8 cellular contexts compared by ENCODE assay signal in the genomic region with DNA sequence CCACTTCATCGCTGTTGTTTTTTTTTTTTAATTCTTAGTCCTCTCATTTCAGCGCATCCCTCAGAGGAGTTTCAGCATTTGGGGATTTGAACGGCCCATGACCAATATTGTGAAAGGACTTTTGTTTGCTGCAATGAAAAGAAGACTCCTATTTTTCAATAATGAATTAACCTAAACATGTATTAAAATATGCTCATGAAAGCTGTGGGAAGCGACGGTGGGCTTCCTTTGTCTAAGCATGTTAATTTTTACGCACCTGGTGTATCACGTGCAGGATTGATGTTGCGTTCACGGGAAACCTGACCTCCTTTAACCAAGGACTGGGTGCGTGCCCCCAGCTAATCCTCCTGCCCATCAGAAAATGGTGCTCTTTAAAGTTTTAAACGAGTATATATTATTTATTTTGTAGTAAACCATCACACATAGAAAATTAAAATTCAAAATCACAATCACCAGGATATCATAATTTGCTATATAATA. TPM values are rescaled to one million over a fixed set of nuclear protein-coding genes. Genes with fewer than 3 reads are reported as not detected.
DNase-seq lines count a peak whose midpoint lies in the region; ATAC-seq and TF ChIP-seq lines count a peak whose summit lies in the region.

No MANE protein-coding gene starts in this region.

- 23% methylated on average over 11 of the region's 11 CpGs for WGBS in SK-N-SH (ENCODE audit: low lambda C conversion rate)

- TF ChIP-seq CTCF in SK-N-SH (IDR thresholded peaks at IDR 0.05) = no peak
- no peak for TF ChIP-seq CTCF in SU-DHL-6 (IDR thresholded peaks at IDR 0.05; ENCODE audit: insufficient read depth, low read length, poor library complexity, severe bottlenecking)

- H3K4me3 ChIP-seq in SK-N-SH (ENCODE audit: low read depth in 2 of 2, low read length in 1 of 2) = peak overlapping the region; percentile 82 to 83
- H3K4me3 ChIP-seq in SU-DHL-6 (ENCODE audit: insufficient read depth, low read length, poor library complexity, severe bottlenecking) = peak overlapping the region; percentile 97
- peak overlapping the region; percentile 61 for H3K4me3 ChIP-seq in iPS-11a (ENCODE audit: low read depth, low read length)
- H3K4me3 ChIP-seq in subcutaneous abdominal adipose tissue (ENCODE audit: low read depth in 1 of 5, low read length in 5 of 5) = peak overlapping the region; percentile 36 to 78 (median 74)

- H3K9me2 ChIP-seq in SK-N-SH = no peaks in the 10 kb centered on the region
- H3K9me2 ChIP-seq in SU-DHL-6 (replicated peaks; ENCODE audit: insufficient read depth, low read length) = no peaks in the 10 kb centered on the region

- no peaks in the 10 kb centered on the region for H3K79me2 ChIP-seq in SK-N-SH (ENCODE audit: insufficient read depth)
- peaks cover 52% of the 10 kb centered on the region for H3K79me2 ChIP-seq in SU-DHL-6 (ENCODE audit: insufficient read depth, low read length)

- no peak for ATAC-seq in SK-N-SH treated with all-trans-retinoic acid at 6 μM for 48 hours
- no peak for ATAC-seq in HG03139 (IDR thresholded peaks at IDR 0.05; ENCODE audit: unreplicated experiment)
- no peak for ATAC-seq in HG02678 (IDR thresholded peaks at IDR 0.05; ENCODE audit: unreplicated experiment)

- H3K9ac ChIP-seq in SK-N-SH (peak overlapping the region; percentile 72), SU-DHL-6 (ENCODE audit: low read length) (peak overlapping the region; percentile 100), subcutaneous abdominal adipose tissue (ENCODE audit: low read length in 5 of 5) (peak overlapping the region in 4 of 5 donors; percentile 64 to 78 (median 68))

- H3K9me3 ChIP-seq in SK-N-SH = no peaks in the 10 kb centered on the region
- no peaks in the 10 kb centered on the region for H3K9me3 ChIP-seq in SU-DHL-6 (ENCODE audit: insufficient read depth, low read length)
- no peaks in the 10 kb centered on the region for H3K9me3 ChIP-seq in subcutaneous abdominal adipose tissue (ENCODE audit: control insufficient read depth in 5 of 5, low read length in 5 of 5)

- peak overlapping the region; percentile 98 for H3K4me2 ChIP-seq in SK-N-SH
- peak overlapping the region; percentile 98 for H3K4me2 ChIP-seq in SU-DHL-6 (ENCODE audit: low read depth, low read length, poor library complexity, severe bottlenecking)

- no peak for TF ChIP-seq EP300 in SK-N-SH (IDR thresholded peaks at IDR 0.05; ENCODE audit: borderline replicate concordance in 1 of 2, low read depth in 1 of 2, low read length in 1 of 2)

- POLR2A ChIA-PET in SK-N-SH (lab: Yijun Ruan, JAX) = no interaction called here

- H3K27ac ChIP-seq in SK-N-SH (ENCODE audit: low read depth in 2 of 2, low read length in 1 of 2) = no peak overlapping the region
- H3K27ac ChIP-seq in SU-DHL-6 (ENCODE audit: low read depth, low read length) = peak overlapping the region; percentile 96
- no peak overlapping the region for H3K27ac ChIP-seq in subcutaneous abdominal adipose tissue (ENCODE audit: low read depth, low read length)

- peak; percentile 19 for DNase-seq in SK-N-SH
- no peak for DNase-seq in NOMO-1 treated with dmso at 0.1 percent for 144 hours (lab: John Stamatoyannopoulos, UW; ENCODE audit: unreplicated experiment)

- H2AFZ ChIP-seq in SK-N-SH (ENCODE audit: low read depth) (peak overlapping the region; percentile 97), SU-DHL-6 (ENCODE audit: low read depth, low read length, severe bottlenecking) (no peak overlapping the region)

- peaks cover 5% of the 10 kb centered on the region for H3F3A ChIP-seq in SK-N-SH (replicated peaks; ENCODE audit: insufficient read depth)
- H3F3A ChIP-seq in SU-DHL-6 (ENCODE audit: insufficient read depth) = peaks cover 53% of the 10 kb centered on the region

- CTCF ChIA-PET in SK-N-SH (lab: Yijun Ruan, JAX) = interaction anchor here (0.6 to 3.9 kb wide), 12 partner anchors 9 to 566 kb away, joined by 3 to 30 read pairs (median 3); no protein-coding TSS in a partner anchor

- H3K4me1 ChIP-seq in SK-N-SH (ENCODE audit: control insufficient read depth in 1 of 2, insufficient read depth in 2 of 2, low read depth in 1 of 2, low read length in 1 of 2) (peaks cover 0 to 7% of the 10 kb centered on the region in 2 experiments; a peak in 2 of 4 replicates), subcutaneous abdominal adipose tissue (ENCODE audit: control insufficient read depth in 5 of 5, insufficient read depth in 5 of 5, low read length in 5 of 5) (peaks cover 2 to 18% (median 14%) of the 10 kb centered on the region in 5 donors)

- no peak for TF ChIP-seq RAD21 in SK-N-SH (IDR thresholded peaks at IDR 0.05; ENCODE audit: low read length)

- H3K36me3 ChIP-seq in SK-N-SH (replicated peaks in 1 of 2; ENCODE audit: control insufficient read depth in 1 of 2, insufficient read depth in 2 of 2, low read length in 1 of 2) (no peaks in the 10 kb centered on the region), SU-DHL-6 (ENCODE audit: low read length) (peaks cover 5% of the 10 kb centered on the region; the same call in 1 of the 2 replicates), subcutaneous abdominal adipose tissue (ENCODE audit: control insufficient read depth in 5 of 5, insufficient read depth in 5 of 5, low read length in 5 of 5) (no peaks in the 10 kb centered on the region)

- H4K20me1 ChIP-seq in SK-N-SH (ENCODE audit: insufficient read depth) (no peaks in the 10 kb centered on the region), SU-DHL-6 (ENCODE audit: low read depth, low read length) (no peaks in the 10 kb centered on the region)

- no peaks in the 10 kb centered on the region for H3K27me3 ChIP-seq in SK-N-SH (ENCODE audit: insufficient read depth)
- no peaks in the 10 kb centered on the region for H3K27me3 ChIP-seq in SU-DHL-6 (ENCODE audit: low read length)
- no peaks in the 10 kb centered on the region for H3K27me3 ChIP-seq in subcutaneous abdominal adipose tissue (ENCODE audit: control insufficient read depth in 5 of 5, insufficient read depth in 4 of 5, low read length in 5 of 5)

TF ChIP-seq in SK-N-SH, 30 proteins besides CTCF, POLR2A, EP300 and RAD21 (continues in another document):
- TF ChIP-seq, protein P1, sequence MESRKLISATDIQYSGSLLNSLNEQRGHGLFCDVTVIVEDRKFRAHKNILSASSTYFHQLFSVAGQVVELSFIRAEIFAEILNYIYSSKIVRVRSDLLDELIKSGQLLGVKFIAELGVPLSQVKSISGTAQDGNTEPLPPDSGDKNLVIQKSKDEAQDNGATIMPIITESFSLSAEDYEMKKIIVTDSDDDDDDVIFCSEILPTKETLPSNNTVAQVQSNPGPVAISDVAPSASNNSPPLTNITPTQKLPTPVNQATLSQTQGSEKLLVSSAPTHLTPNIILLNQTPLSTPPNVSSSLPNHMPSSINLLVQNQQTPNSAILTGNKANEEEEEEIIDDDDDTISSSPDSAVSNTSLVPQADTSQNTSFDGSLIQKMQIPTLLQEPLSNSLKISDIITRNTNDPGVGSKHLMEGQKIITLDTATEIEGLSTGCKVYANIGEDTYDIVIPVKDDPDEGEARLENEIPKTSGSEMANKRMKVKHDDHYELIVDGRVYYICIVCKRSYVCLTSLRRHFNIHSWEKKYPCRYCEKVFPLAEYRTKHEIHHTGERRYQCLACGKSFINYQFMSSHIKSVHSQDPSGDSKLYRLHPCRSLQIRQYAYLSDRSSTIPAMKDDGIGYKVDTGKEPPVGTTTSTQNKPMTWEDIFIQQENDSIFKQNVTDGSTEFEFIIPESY (IDR thresholded peaks at IDR 0.05; ENCODE audit: borderline replicate concordance, low read depth) = no peak
- no peak for TF ChIP-seq TAF1 (IDR thresholded peaks at IDR 0.05; ENCODE audit: borderline replicate concordance, low read depth, low read length)
- TF ChIP-seq MEF2A (IDR thresholded peaks at IDR 0.05; ENCODE audit: borderline replicate concordance, low read depth) = no peak
- TF ChIP-seq, protein P2, sequence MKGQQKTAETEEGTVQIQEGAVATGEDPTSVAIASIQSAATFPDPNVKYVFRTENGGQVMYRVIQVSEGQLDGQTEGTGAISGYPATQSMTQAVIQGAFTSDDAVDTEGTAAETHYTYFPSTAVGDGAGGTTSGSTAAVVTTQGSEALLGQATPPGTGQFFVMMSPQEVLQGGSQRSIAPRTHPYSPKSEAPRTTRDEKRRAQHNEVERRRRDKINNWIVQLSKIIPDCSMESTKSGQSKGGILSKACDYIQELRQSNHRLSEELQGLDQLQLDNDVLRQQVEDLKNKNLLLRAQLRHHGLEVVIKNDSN (IDR thresholded peaks at IDR 0.05; ENCODE audit: borderline replicate concordance, low read depth) = no peak

TF ChIP-seq in SK-N-SH treated with all-trans-retinoic acid at 6 μM for 48 hours, 23 proteins besides CTCF, POLR2A, EP300 and RAD21 (continues in another document):
- TF ChIP-seq OSR1 (CRISPR knock-in tag; IDR thresholded peaks at IDR 0.05) = no peak
- TF ChIP-seq ZNF70 (CRISPR knock-in tag; IDR thresholded peaks at IDR 0.05) = no peak
- TF ChIP-seq, protein P3, sequence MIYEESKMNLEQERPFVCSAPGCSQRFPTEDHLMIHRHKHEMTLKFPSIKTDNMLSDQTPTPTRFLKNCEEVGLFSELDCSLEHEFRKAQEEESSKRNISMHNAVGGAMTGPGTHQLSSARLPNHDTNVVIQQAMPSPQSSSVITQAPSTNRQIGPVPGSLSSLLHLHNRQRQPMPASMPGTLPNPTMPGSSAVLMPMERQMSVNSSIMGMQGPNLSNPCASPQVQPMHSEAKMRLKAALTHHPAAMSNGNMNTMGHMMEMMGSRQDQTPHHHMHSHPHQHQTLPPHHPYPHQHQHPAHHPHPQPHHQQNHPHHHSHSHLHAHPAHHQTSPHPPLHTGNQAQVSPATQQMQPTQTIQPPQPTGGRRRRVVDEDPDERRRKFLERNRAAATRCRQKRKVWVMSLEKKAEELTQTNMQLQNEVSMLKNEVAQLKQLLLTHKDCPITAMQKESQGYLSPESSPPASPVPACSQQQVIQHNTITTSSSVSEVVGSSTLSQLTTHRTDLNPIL (CRISPR knock-in tag; IDR thresholded peaks at IDR 0.05; ENCODE audit: low read depth) = no peak
- no peak for TF ChIP-seq TCF4 (CRISPR knock-in tag; IDR thresholded peaks at IDR 0.05; ENCODE audit: borderline replicate concordance)
- no peak for TF ChIP-seq PPARA (CRISPR knock-in tag; IDR thresholded peaks at IDR 0.05; ENCODE audit: borderline replicate concordance)
- no peak for TF ChIP-seq BACH2 (CRISPR knock-in tag; IDR thresholded peaks at IDR 0.05; ENCODE audit: borderline replicate concordance)
- TF ChIP-seq CSDC2 (CRISPR knock-in tag; IDR thresholded peaks at IDR 0.05) = no peak
- no peak for TF ChIP-seq SNAI2 (CRISPR knock-in tag; IDR thresholded peaks at IDR 0.05)
- TF ChIP-seq RARB (CRISPR knock-in tag; IDR thresholded peaks at IDR 0.05) = no peak
- no peak for TF ChIP-seq ZNF8 (CRISPR knock-in tag; IDR thresholded peaks at IDR 0.05)
- TF ChIP-seq ARNTL (CRISPR knock-in tag; IDR thresholded peaks at IDR 0.05; ENCODE audit: borderline replicate concordance, low read depth) = no peak

RNA-seq across cellular contexts. Expression of a gene that starts 0.6 kb away (rescaled TPM):
- polyA plus RNA-seq in SK-N-SH (2012; rRNA removed) = 0.05 TPM in 1 of 2 replicates, not detected in the other
- polyA plus RNA-seq in SK-N-SH (2012; cell fraction: cytosol; rRNA removed) = 0.05 and 0.12 TPM in 2 replicates
- polyA plus RNA-seq in SK-N-SH (2012; cell fraction: nucleus; rRNA removed) = 0.05 TPM in 1 of 2 replicates, not detected in the other

RNA-seq across cellular contexts. Expression of a gene that starts 46.3 kb away (rescaled TPM):
- 15.5 and 17.6 TPM in 2 replicates for polyA plus RNA-seq in SK-N-SH (2012; rRNA removed)
- 22.6 and 26.2 TPM in 2 replicates for polyA plus RNA-seq in SK-N-SH (2012; cell fraction: cytosol; rRNA removed)
- 6.9 and 12.0 TPM in 2 replicates for polyA plus RNA-seq in SK-N-SH (2012; cell fraction: nucleus; rRNA removed)
